Comparison of ENCODE assay signal across 8 cellular contexts in the genomic region with DNA sequence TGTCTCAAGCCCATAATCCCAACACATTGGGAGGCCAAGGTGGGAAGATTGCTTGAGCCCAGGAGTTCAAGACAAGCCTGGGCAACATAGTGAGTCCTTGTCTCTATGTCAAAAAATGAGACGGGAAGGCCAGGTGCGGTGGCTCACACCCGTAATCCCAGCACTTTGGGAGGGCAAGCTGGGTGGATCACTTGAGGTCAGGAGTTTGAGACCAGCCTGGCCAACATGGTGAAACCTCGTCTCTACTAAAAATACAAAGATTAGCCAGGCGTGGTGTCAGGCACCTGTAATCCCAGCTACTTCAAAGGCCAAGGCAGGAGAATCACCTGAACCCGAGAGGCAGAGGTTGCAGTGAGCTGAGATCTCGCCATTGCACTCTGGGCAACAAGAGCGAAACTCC.
A peak's percentile ranks its signal among the peaks of the same experiment; 100 is the strongest.
DNase-seq lines count a peak whose midpoint lies in the region; ATAC-seq and TF ChIP-seq lines count a peak whose summit lies in the region.
"Not testable (repeated sequence)": the region's sequence is repeated elsewhere in the genome, so short reads cannot be mapped to it uniquely, and the experiment has no call there.

No MANE protein-coding gene starts in this region.

- not testable (repeated sequence) for H4K20me1 ChIP-seq in DOHH2 (ENCODE audit: control insufficient read depth, insufficient read depth, low read depth, low read length); SU-DHL-6 (ENCODE audit: low read depth, low read length)

- intact Hi-C loops in activated CD4-positive, alpha-beta T cell treated with anti-CD3 and anti-CD28 coated beads, Interleukin-2, amount 10 ng/mL, durations not matched to agents 24 days and 14 days (cut with micrococcal nuclease): loop anchor here (1.0 to 2.0 kb wide), 2 partner anchors 22 to 23 kb away; no protein-coding TSS in a partner anchor
- intact Hi-C loops in activated naive CD4-positive, alpha-beta T cell treated with anti-CD3 and anti-CD28 coated beads for 36 hours (cut with micrococcal nuclease): loop anchor here (1.0 kb wide), 2 partner anchors 22 to 157 kb away; no protein-coding TSS in a partner anchor

- not testable (repeated sequence) for H2AFZ ChIP-seq in SU-DHL-6 (ENCODE audit: low read depth, low read length, severe bottlenecking)

- H3K4me3 Mint-ChIP-seq in activated CD4-positive, alpha-beta T cell treated with anti-CD3 and anti-CD28 coated beads, Interleukin-2, amount 10 ng/mL, durations not matched to agents 24 days and 14 days; activated naive CD4-positive, alpha-beta T cell treated with anti-CD3 and anti-CD28 coated beads for 36 hours; activated naive CD8-positive, alpha-beta T cell treated with anti-CD3 and anti-CD28 coated beads, Interleukin-2, amount 50 U/mL, for 24 hours: not testable (repeated sequence)
- H3K4me3 Mint-ChIP-seq in stimulated activated naive CD8-positive, alpha-beta T cell treated with anti-CD3 and anti-CD28 coated beads, Interleukin-15, amount 100 ng/mL, for 72 hours: peak overlapping the region in 1 of 2 donors; percentile 51

- H3K27ac ChIP-seq in DOHH2 (ENCODE audit: low read depth, low read length): peak overlapping the region; percentile 70; the same call in 1 of the 2 replicates
- H3K27ac ChIP-seq in SU-DHL-6 (ENCODE audit: low read depth, low read length): peak overlapping the region; percentile 78

- H3K36me3 Mint-ChIP-seq in activated CD4-positive, alpha-beta T cell treated with anti-CD3 and anti-CD28 coated beads, Interleukin-2, amount 10 ng/mL, durations not matched to agents 24 days and 14 days (ENCODE audit: low read depth); activated naive CD4-positive, alpha-beta T cell treated with anti-CD3 and anti-CD28 coated beads for 36 hours (ENCODE audit: low read depth); activated naive CD8-positive, alpha-beta T cell treated with anti-CD3 and anti-CD28 coated beads, Interleukin-2, amount 50 U/mL, for 24 hours (ENCODE audit: low read depth): not testable (repeated sequence)

- peak overlapping the region; percentile 85 for H3K27ac Mint-ChIP-seq in activated CD4-positive, alpha-beta T cell treated with anti-CD3 and anti-CD28 coated beads, Interleukin-2, amount 10 ng/mL, durations not matched to agents 24 days and 14 days
- peak overlapping the region; percentile 86 for H3K27ac Mint-ChIP-seq in activated naive CD4-positive, alpha-beta T cell treated with anti-CD3 and anti-CD28 coated beads for 36 hours
- H3K27ac Mint-ChIP-seq in activated naive CD8-positive, alpha-beta T cell treated with anti-CD3 and anti-CD28 coated beads, Interleukin-2, amount 50 U/mL, for 24 hours: peak overlapping the region; percentile 78
- peak overlapping the region; percentile 36 to 87 for H3K27ac Mint-ChIP-seq in stimulated activated naive CD8-positive, alpha-beta T cell treated with anti-CD3 and anti-CD28 coated beads, Interleukin-15, amount 100 ng/mL, for 72 hours

- H3K36me3 ChIP-seq in DOHH2 (ENCODE audit: control insufficient read depth, low read length); SU-DHL-6 (ENCODE audit: low read length): not testable (repeated sequence)

- not testable (repeated sequence) for ATAC-seq in activated naive CD8-positive, alpha-beta T cell treated with anti-CD3 and anti-CD28 coated beads, Interleukin-2, amount 50 U/mL, for 24 hours; left lobe of liver; stimulated activated naive CD8-positive, alpha-beta T cell treated with anti-CD3 and anti-CD28 coated beads, Interleukin-15, amount 100 ng/mL, for 72 hours

- not testable (repeated sequence) for H3K27me3 Mint-ChIP-seq in activated CD4-positive, alpha-beta T cell treated with anti-CD3 and anti-CD28 coated beads, Interleukin-2, amount 10 ng/mL, durations not matched to agents 24 days and 14 days; activated naive CD4-positive, alpha-beta T cell treated with anti-CD3 and anti-CD28 coated beads for 36 hours (ENCODE audit: low read depth); activated naive CD8-positive, alpha-beta T cell treated with anti-CD3 and anti-CD28 coated beads, Interleukin-2, amount 50 U/mL, for 24 hours; stimulated activated naive CD8-positive, alpha-beta T cell treated with anti-CD3 and anti-CD28 coated beads, Interleukin-15, amount 100 ng/mL, for 72 hours

- H3K4me1 Mint-ChIP-seq in activated CD4-positive, alpha-beta T cell treated with anti-CD3 and anti-CD28 coated beads, Interleukin-2, amount 10 ng/mL, durations not matched to agents 24 days and 14 days: peaks cover 19% of the 10 kb centered on the region
- H3K4me1 Mint-ChIP-seq in activated naive CD4-positive, alpha-beta T cell treated with anti-CD3 and anti-CD28 coated beads for 36 hours (ENCODE audit: low read depth): peaks cover 28% of the 10 kb centered on the region
- peaks cover 29% of the 10 kb centered on the region for H3K4me1 Mint-ChIP-seq in activated naive CD8-positive, alpha-beta T cell treated with anti-CD3 and anti-CD28 coated beads, Interleukin-2, amount 50 U/mL, for 24 hours
- peaks cover 31% of the 10 kb centered on the region for H3K4me1 Mint-ChIP-seq in stimulated activated naive CD8-positive, alpha-beta T cell treated with anti-CD3 and anti-CD28 coated beads, Interleukin-15, amount 100 ng/mL, for 72 hours

- DNase-seq in activated CD4-positive, alpha-beta T cell treated with anti-CD3 and anti-CD28 coated beads, Interleukin-2, amount 10 ng/mL, durations not matched to agents 24 days and 14 days; activated naive CD4-positive, alpha-beta T cell treated with anti-CD3 and anti-CD28 coated beads for 36 hours; activated naive CD8-positive, alpha-beta T cell treated with anti-CD3 and anti-CD28 coated beads, Interleukin-2, amount 50 U/mL, for 24 hours: not testable (repeated sequence)
- peak; percentile 43 for DNase-seq in activated CD8-positive, alpha-beta memory T cell treated with anti-CD3 and anti-CD28 coated beads, Interleukin-2, amount 50 U/mL, for 48 hours
- peak; percentile 8 for DNase-seq in left lobe of liver (ENCODE audit: low spot score)
- peak in 1 of 2 donors; percentile 3 for DNase-seq in stimulated activated naive CD8-positive, alpha-beta T cell treated with anti-CD3 and anti-CD28 coated beads, Interleukin-15, amount 100 ng/mL, for 72 hours

- not testable (repeated sequence) for H3F3A ChIP-seq in DOHH2 (ENCODE audit: control insufficient read depth, insufficient read depth)
- H3F3A ChIP-seq in SU-DHL-6 (ENCODE audit: insufficient read depth): peaks cover 14% of the 10 kb centered on the region; the same call in 1 of the 2 replicates

- CTCF ChIA-PET in activated naive CD4-positive, alpha-beta T cell treated with anti-CD3 and anti-CD28 coated beads for 36 hours (lab: Charles Lee): interaction anchor here (1.8 kb wide), 1 partner anchor 161 kb away, joined by 10 read pairs; no protein-coding TSS in a partner anchor

- H3K9me3 ChIP-seq in DOHH2 (ENCODE audit: control insufficient read depth, insufficient read depth, low read length); SU-DHL-6 (ENCODE audit: insufficient read depth, low read length): not testable (repeated sequence)

- peaks cover 50% of the 10 kb centered on the region for H3K4me1 ChIP-seq in DOHH2 (ENCODE audit: control insufficient read depth, low read length)

- H3K4me2 ChIP-seq in DOHH2 (ENCODE audit: low read length): peak overlapping the region; percentile 70
- peak overlapping the region; percentile 79 for H3K4me2 ChIP-seq in SU-DHL-6 (ENCODE audit: low read depth, low read length, poor library complexity, severe bottlenecking)

- not testable (repeated sequence) for H3K9me3 Mint-ChIP-seq in activated CD4-positive, alpha-beta T cell treated with anti-CD3 and anti-CD28 coated beads, Interleukin-2, amount 10 ng/mL, durations not matched to agents 24 days and 14 days; activated naive CD4-positive, alpha-beta T cell treated with anti-CD3 and anti-CD28 coated beads for 36 hours; activated naive CD8-positive, alpha-beta T cell treated with anti-CD3 and anti-CD28 coated beads, Interleukin-2, amount 50 U/mL, for 24 hours; stimulated activated naive CD8-positive, alpha-beta T cell treated with anti-CD3 and anti-CD28 coated beads, Interleukin-15, amount 100 ng/mL, for 72 hours

- H3K4me3 ChIP-seq in DOHH2 (ENCODE audit: low read length) (peak overlapping the region; percentile 44; the same call in 1 of the 2 replicates), SU-DHL-6 (ENCODE audit: insufficient read depth, low read length, poor library complexity, severe bottlenecking) (peak overlapping the region; percentile 11)

- not testable (repeated sequence) for H3K79me2 ChIP-seq in DOHH2 (ENCODE audit: control insufficient read depth, low read length); SU-DHL-6 (ENCODE audit: insufficient read depth, low read length)

- H3K9ac ChIP-seq in SU-DHL-6 (ENCODE audit: low read length): not testable (repeated sequence)

- not testable (repeated sequence) for H3K9me2 ChIP-seq in DOHH2 (replicated peaks; ENCODE audit: control insufficient read depth, low read length); SU-DHL-6 (replicated peaks; ENCODE audit: insufficient read depth, low read length)

- H3K27me3 ChIP-seq in DOHH2 (ENCODE audit: control insufficient read depth, low read length); SU-DHL-6 (ENCODE audit: low read length): not testable (repeated sequence)

- not testable (repeated sequence) for TF ChIP-seq CTCF in DOHH2 (IDR thresholded peaks at IDR 0.05; ENCODE audit: low read depth, low read length, poor library complexity, severe bottlenecking); SU-DHL-6 (IDR thresholded peaks at IDR 0.05; ENCODE audit: insufficient read depth, low read length, poor library complexity, severe bottlenecking)
